ENCODE assay signal across 1 cellular context in genomic region chr12:7067096-7067495, GRCh38.
TF ChIP-seq lines count a peak whose summit lies in the region.

No MANE protein-coding gene starts in this region.

TF ChIP-seq in HepG2, 621 proteins besides CTCF, POLR2A, EP300 and RAD21:
- TF ChIP-seq ZNF567 (CRISPR knock-in tag; IDR thresholded peaks at IDR 0.05; ENCODE audit: borderline replicate concordance) (no peak), EHMT2 (IDR thresholded peaks at IDR 0.05; ENCODE audit: borderline replicate concordance, low read depth, low read length) (no peak), ZNF883 (CRISPR knock-in tag; IDR thresholded peaks at IDR 0.05; ENCODE audit: not compliant biosample characterization) (no peak), KMT2B (CRISPR knock-in tag; IDR thresholded peaks at IDR 0.05) (no peak), MBNL3 (CRISPR knock-in tag; conservative IDR thresholded peaks at IDR 0.05) (no peak), GLI4 (CRISPR knock-in tag; IDR thresholded peaks at IDR 0.05; ENCODE audit: borderline replicate concordance) (no peak), PRDM4 (CRISPR knock-in tag; IDR thresholded peaks at IDR 0.05; ENCODE audit: borderline replicate concordance) (no peak), SRSF1 (optimal IDR thresholded peaks at IDR 0.05; ENCODE audit: low read depth, low read length) (no peak), SMARCE1 (IDR thresholded peaks at IDR 0.05; ENCODE audit: borderline replicate concordance) (no peak), ZNF672 (CRISPR knock-in tag; IDR thresholded peaks at IDR 0.05) (no peak), NCOR1 (IDR thresholded peaks at IDR 0.05; ENCODE audit: borderline replicate concordance, low read length) (no peak)
- TF ChIP-seq, protein P1, sequence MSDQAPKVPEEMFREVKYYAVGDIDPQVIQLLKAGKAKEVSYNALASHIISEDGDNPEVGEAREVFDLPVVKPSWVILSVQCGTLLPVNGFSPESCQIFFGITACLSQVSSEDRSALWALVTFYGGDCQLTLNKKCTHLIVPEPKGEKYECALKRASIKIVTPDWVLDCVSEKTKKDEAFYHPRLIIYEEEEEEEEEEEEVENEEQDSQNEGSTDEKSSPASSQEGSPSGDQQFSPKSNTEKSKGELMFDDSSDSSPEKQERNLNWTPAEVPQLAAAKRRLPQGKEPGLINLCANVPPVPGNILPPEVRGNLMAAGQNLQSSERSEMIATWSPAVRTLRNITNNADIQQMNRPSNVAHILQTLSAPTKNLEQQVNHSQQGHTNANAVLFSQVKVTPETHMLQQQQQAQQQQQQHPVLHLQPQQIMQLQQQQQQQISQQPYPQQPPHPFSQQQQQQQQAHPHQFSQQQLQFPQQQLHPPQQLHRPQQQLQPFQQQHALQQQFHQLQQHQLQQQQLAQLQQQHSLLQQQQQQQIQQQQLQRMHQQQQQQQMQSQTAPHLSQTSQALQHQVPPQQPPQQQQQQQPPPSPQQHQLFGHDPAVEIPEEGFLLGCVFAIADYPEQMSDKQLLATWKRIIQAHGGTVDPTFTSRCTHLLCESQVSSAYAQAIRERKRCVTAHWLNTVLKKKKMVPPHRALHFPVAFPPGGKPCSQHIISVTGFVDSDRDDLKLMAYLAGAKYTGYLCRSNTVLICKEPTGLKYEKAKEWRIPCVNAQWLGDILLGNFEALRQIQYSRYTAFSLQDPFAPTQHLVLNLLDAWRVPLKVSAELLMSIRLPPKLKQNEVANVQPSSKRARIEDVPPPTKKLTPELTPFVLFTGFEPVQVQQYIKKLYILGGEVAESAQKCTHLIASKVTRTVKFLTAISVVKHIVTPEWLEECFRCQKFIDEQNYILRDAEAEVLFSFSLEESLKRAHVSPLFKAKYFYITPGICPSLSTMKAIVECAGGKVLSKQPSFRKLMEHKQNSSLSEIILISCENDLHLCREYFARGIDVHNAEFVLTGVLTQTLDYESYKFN (CRISPR knock-in tag; conservative IDR thresholded peaks at IDR 0.05), result no peak
- TF ChIP-seq, protein P2, sequence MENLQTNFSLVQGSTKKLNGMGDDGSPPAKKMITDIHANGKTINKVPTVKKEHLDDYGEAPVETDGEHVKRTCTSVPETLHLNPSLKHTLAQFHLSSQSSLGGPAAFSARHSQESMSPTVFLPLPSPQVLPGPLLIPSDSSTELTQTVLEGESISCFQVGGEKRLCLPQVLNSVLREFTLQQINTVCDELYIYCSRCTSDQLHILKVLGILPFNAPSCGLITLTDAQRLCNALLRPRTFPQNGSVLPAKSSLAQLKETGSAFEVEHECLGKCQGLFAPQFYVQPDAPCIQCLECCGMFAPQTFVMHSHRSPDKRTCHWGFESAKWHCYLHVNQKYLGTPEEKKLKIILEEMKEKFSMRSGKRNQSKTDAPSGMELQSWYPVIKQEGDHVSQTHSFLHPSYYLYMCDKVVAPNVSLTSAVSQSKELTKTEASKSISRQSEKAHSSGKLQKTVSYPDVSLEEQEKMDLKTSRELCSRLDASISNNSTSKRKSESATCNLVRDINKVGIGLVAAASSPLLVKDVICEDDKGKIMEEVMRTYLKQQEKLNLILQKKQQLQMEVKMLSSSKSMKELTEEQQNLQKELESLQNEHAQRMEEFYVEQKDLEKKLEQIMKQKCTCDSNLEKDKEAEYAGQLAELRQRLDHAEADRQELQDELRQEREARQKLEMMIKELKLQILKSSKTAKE (CRISPR knock-in tag; IDR thresholded peaks at IDR 0.05; ENCODE audit: borderline replicate concordance), result no peak
- TF ChIP-seq, protein P3, sequence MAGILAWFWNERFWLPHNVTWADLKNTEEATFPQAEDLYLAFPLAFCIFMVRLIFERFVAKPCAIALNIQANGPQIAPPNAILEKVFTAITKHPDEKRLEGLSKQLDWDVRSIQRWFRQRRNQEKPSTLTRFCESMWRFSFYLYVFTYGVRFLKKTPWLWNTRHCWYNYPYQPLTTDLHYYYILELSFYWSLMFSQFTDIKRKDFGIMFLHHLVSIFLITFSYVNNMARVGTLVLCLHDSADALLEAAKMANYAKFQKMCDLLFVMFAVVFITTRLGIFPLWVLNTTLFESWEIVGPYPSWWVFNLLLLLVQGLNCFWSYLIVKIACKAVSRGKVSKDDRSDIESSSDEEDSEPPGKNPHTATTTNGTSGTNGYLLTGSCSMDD (CRISPR knock-in tag; IDR thresholded peaks at IDR 0.05), result no peak
- TF ChIP-seq, protein P4, sequence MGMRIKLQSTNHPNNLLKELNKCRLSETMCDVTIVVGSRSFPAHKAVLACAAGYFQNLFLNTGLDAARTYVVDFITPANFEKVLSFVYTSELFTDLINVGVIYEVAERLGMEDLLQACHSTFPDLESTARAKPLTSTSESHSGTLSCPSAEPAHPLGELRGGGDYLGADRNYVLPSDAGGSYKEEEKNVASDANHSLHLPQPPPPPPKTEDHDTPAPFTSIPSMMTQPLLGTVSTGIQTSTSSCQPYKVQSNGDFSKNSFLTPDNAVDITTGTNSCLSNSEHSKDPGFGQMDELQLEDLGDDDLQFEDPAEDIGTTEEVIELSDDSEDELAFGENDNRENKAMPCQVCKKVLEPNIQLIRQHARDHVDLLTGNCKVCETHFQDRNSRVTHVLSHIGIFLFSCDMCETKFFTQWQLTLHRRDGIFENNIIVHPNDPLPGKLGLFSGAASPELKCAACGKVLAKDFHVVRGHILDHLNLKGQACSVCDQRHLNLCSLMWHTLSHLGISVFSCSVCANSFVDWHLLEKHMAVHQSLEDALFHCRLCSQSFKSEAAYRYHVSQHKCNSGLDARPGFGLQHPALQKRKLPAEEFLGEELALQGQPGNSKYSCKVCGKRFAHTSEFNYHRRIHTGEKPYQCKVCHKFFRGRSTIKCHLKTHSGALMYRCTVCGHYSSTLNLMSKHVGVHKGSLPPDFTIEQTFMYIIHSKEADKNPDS (CRISPR knock-in tag; IDR thresholded peaks at IDR 0.05), result no peak
- TF ChIP-seq, protein P5, sequence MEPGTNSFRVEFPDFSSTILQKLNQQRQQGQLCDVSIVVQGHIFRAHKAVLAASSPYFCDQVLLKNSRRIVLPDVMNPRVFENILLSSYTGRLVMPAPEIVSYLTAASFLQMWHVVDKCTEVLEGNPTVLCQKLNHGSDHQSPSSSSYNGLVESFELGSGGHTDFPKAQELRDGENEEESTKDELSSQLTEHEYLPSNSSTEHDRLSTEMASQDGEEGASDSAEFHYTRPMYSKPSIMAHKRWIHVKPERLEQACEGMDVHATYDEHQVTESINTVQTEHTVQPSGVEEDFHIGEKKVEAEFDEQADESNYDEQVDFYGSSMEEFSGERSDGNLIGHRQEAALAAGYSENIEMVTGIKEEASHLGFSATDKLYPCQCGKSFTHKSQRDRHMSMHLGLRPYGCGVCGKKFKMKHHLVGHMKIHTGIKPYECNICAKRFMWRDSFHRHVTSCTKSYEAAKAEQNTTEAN (CRISPR knock-in tag; conservative IDR thresholded peaks at IDR 0.05), result no peak
